ENCODE assay signal across 25 cellular contexts in the genomic region with DNA sequence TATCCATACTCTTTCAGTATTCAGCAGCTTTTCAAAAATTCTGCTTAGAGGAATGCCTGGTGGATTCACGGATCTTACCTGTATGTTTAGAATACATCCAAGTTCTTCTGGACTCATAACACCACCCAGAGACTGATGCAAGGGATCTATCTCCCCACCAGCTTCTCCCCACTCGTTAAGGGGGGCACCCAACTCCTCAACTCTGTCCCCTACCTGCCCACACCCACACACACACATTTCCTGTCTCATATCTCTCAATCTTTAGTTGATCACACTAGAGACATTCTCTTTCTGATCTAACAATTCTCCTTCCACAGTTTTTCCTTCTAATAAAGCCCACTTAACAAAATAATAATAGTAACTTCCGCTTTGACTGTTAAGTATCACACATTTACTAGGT.
"Had no signal": no experiment of that assay in that cellular context is flagged by ENCODE, and none has a peak within 500 bp of the region (broad histone marks: within the 10 kb centered on the region; RNA-seq: fewer than 3 reads in every experiment).

No MANE protein-coding gene starts in this region.

- H3K4me1 Mint-ChIP-seq: activated B cell treated with CpG ODN at 0.5 μM for 24 hours; activated T-helper 17 cell treated with anti-CD3 and anti-CD28 coated beads, Interleukin-2, amount 50 U/mL, for 72 hours had no signal

- H3K9me3 Mint-ChIP-seq: activated B cell treated with CpG ODN at 0.5 μM for 24 hours; central memory CD8-positive, alpha-beta T cell had no signal

- H3K27me3 Mint-ChIP-seq: activated B cell treated with CpG ODN at 0.5 μM for 24 hours; activated CD4-positive, alpha-beta memory T cell treated with anti-CD3 and anti-CD28 coated beads, Interleukin-2, amount 10 ng/mL, durations not matched to agents 7 days and 5 days; activated naive CD8-positive, alpha-beta T cell; activated T-helper 17 cell treated with anti-CD3 and anti-CD28 coated beads, Interleukin-2, amount 50 U/mL, for 72 hours; dendritic cell treated with granulocyte-macrophage colony-stimulating factor and Interleukin-4, amounts not matched to agents 40 ng/mL and 50 ng/mL, for 4 days; T-helper 17 cell had no signal

- H3K4me3 Mint-ChIP-seq: activated B cell treated with CpG ODN at 0.5 μM for 24 hours; activated CD4-positive, alpha-beta memory T cell treated with anti-CD3 and anti-CD28 coated beads, Interleukin-2, amount 10 ng/mL, durations not matched to agents 7 days and 5 days; activated CD4-positive, alpha-beta T cell treated with anti-CD3 and anti-CD28 coated beads, Interleukin-2, amount 10 ng/mL, durations not matched to agents 24 days and 14 days; activated naive CD8-positive, alpha-beta T cell; activated T-cell treated with anti-CD3 and anti-CD28 coated beads, Interleukin-2, amount 50 U/mL, for 4 hours; activated T-helper 17 cell treated with anti-CD3 and anti-CD28 coated beads, Interleukin-2, amount 50 U/mL, for 72 hours; central memory CD8-positive, alpha-beta T cell; dendritic cell treated with granulocyte-macrophage colony-stimulating factor and Interleukin-4, amounts not matched to agents 40 ng/mL and 50 ng/mL, for 4 days; endodermal cell; T-helper 17 cell; T-helper 2 cell treated with Interferon-gamma antibody and Interleukin-4, amounts not matched to agents 5 μg/mL and 100 μg/mL, for 36 hours had no signal

- DNase-seq: activated B cell treated with CpG ODN at 0.5 μM for 24 hours; activated CD4-positive, alpha-beta memory T cell treated with anti-CD3 and anti-CD28 coated beads, Interleukin-2, amount 10 ng/mL, durations not matched to agents 7 days and 5 days; activated CD4-positive, alpha-beta T cell treated with anti-CD3 and anti-CD28 coated beads, Interleukin-2, amount 10 ng/mL, durations not matched to agents 24 days and 14 days; activated CD4-positive, alpha-beta T cell treated with anti-CD3 and anti-CD28 coated beads, Interleukin-2, amount 50 U/mL, for 4 hours; activated effector memory CD4-positive, alpha-beta T cell treated with Interleukin-2 at 50 U/mL for 16 hours; activated gamma-delta T cell treated with Interleukin-2 at 50 U/mL for 16 hours; activated naive CD4-positive, alpha-beta T cell treated with anti-CD3 and anti-CD28 coated beads, Interleukin-2, amount 50 U/mL, for 16 hours; activated naive CD4-positive, alpha-beta T cell treated with Interleukin-2 at 50 U/mL for 16 hours; activated T-cell treated with anti-CD3 and anti-CD28 coated beads, Interleukin-2, amount 50 U/mL, for 4 hours; dorsolateral prefrontal cortex; effector memory CD4-positive, alpha-beta T cell; endodermal cell; erythroblast; gastrocnemius medialis; glutamatergic neuron; heart left ventricle; T-helper 1 cell; T-helper 17 cell; WERI-Rb-1 had no signal

- H3K27ac Mint-ChIP-seq: activated B cell treated with CpG ODN at 0.5 μM for 24 hours; activated CD4-positive, alpha-beta memory T cell treated with anti-CD3 and anti-CD28 coated beads, Interleukin-2, amount 10 ng/mL, durations not matched to agents 7 days and 5 days; activated CD4-positive, alpha-beta T cell treated with anti-CD3 and anti-CD28 coated beads, Interleukin-2, amount 10 ng/mL, durations not matched to agents 24 days and 14 days; activated naive CD8-positive, alpha-beta T cell; activated T-helper 17 cell treated with anti-CD3 and anti-CD28 coated beads, Interleukin-2, amount 50 U/mL, for 72 hours; dendritic cell treated with granulocyte-macrophage colony-stimulating factor and Interleukin-4, amounts not matched to agents 40 ng/mL and 50 ng/mL, for 4 days; endodermal cell; T-helper 2 cell treated with Interferon-gamma antibody and Interleukin-4, amounts not matched to agents 5 μg/mL and 100 μg/mL, for 36 hours had no signal

- ATAC-seq: activated CD4-positive, CD25-positive, alpha-beta regulatory T cell treated with anti-CD3 and anti-CD28 coated beads, Interleukin-2, amount 50 U/mL, for 24 hours; activated T-cell treated with anti-CD3 and anti-CD28 coated beads, Interleukin-2, amount 50 U/mL, for 4 hours; activated T-helper 17 cell treated with anti-CD3 and anti-CD28 coated beads, Interleukin-2, amount 50 U/mL, for 72 hours; gastrocnemius medialis; T-helper 17 cell had no signal
